In the genomic region with DNA sequence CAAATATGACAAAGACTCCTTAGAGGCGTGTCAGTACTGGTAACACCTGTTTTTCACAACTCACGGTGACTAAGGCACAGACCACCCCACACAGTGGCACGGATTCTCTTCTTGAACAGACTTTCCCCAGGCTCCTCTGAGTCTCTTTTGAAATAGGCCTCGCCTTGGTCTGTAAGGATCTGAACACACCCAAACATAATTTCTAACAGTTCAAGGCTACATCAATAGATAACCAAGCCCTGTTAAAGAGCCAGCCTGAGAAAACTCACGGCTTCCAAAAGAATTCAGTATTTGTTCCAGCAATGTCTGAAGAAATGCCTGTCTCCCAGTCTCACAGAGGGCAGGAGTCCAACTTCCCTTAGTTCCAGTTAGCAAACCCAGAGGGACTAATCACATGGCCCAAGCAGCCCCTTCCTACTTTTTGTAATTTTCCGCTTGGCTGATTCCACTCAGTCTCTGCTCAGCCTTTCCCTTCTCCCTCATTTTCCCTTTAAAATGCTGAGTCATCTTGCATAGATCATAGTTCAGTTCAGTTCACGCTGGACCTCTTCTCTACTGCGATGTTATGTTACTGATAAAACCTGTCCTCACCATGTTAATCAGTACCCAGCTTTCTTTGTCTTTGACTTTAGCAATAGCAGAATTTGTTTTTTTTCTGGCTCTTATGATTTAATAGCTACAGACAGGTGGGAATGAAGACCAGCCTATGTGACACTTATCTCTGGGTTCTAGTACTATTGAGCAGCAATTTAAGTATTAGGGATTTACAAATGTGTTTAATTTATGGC, we compare ENCODE assay signal across 8 cellular contexts. TPM values are rescaled to one million over a fixed set of nuclear protein-coding genes. Genes with fewer than 3 reads are reported as not detected.
DNase-seq lines count a peak whose midpoint lies in the region; ATAC-seq and TF ChIP-seq lines count a peak whose summit lies in the region.

No MANE protein-coding gene starts in this region.

- peak overlapping the region; percentile 52 for H2AFZ ChIP-seq in osteoblast (ENCODE audit: low read length)

- H3K36me3 ChIP-seq in RWPE2 (ENCODE audit: low read depth) (no peaks in the 10 kb centered on the region), osteoblast (ENCODE audit: insufficient read depth, low read length) (no peaks in the 10 kb centered on the region)

- H3K4me2 ChIP-seq in osteoblast (ENCODE audit: insufficient read depth, low read length), result peak overlapping the region; percentile 65

- no peaks in the 10 kb centered on the region for H3K9me3 Mint-ChIP-seq in endothelial cell (ENCODE audit: unreplicated experiment)

- TF ChIP-seq CTCF in RWPE2 (IDR thresholded peaks at IDR 0.05; ENCODE audit: poor library complexity, severe bottlenecking) (no peak), osteoblast (IDR thresholded peaks at IDR 0.05; ENCODE audit: extremely low read depth, low read depth, low read length) (no peak), endothelial cell (IDR thresholded peaks at IDR 0.05; ENCODE audit: unreplicated experiment) (no peak)

- H3K79me2 ChIP-seq in osteoblast (ENCODE audit: insufficient read depth, low read length), result no peaks in the 10 kb centered on the region

- peaks cover 1% of the 10 kb centered on the region for H3K27me3 Mint-ChIP-seq in endothelial cell (ENCODE audit: unreplicated experiment)

- H3K27ac ChIP-seq in RWPE2 (ENCODE audit: poor library complexity, severe bottlenecking) (peak overlapping the region; percentile 2), osteoblast (ENCODE audit: low read depth, low read length) (peak overlapping the region; percentile 87)

- peak; percentile 76 for DNase-seq in GM03348 (ENCODE audit: low spot score)
- no peak for DNase-seq in RWPE2 (ENCODE audit: low spot score)
- peak; percentile 96 for DNase-seq in fibroblast of the conjunctiva (ENCODE audit: low read depth)
- DNase-seq in osteoblast (ENCODE audit: insufficient read length, low spot score, missing footprints), result peak; percentile 86
- no peak for DNase-seq in activated CD4-positive, alpha-beta T cell treated with anti-CD3 and anti-CD28 coated beads, Interleukin-2, amount 50 U/mL, for 4 hours
- no peak for DNase-seq in Kasumi-1 (lab: John Stamatoyannopoulos, UW)
- no peak for DNase-seq in endothelial cell (ENCODE audit: low spot score)

- H3K9me3 ChIP-seq in RWPE2 (ENCODE audit: severe bottlenecking) (no peaks in the 10 kb centered on the region), osteoblast (ENCODE audit: low read depth, low read length) (no peaks in the 10 kb centered on the region)

- peak; percentile 21; the same call in 1 of the 3 replicates for ATAC-seq in RWPE2 (ENCODE audit: low read depth)
- no peak for ATAC-seq in HG03342 (IDR thresholded peaks at IDR 0.05; ENCODE audit: unreplicated experiment)

- no peaks in the 10 kb centered on the region for H3K36me3 Mint-ChIP-seq in endothelial cell (ENCODE audit: low read depth, unreplicated experiment)

- H3K4me1 ChIP-seq in RWPE2 (ENCODE audit: insufficient read depth, poor library complexity, severe bottlenecking) (peaks cover 3% of the 10 kb centered on the region), osteoblast (ENCODE audit: insufficient read depth, low read length) (peaks cover 20% of the 10 kb centered on the region)

- H3K4me3 ChIP-seq in RWPE2 (ENCODE audit: severe bottlenecking), result no peak overlapping the region
- H3K4me3 ChIP-seq in osteoblast (ENCODE audit: insufficient read depth, low read length), result peak overlapping the region; percentile 34

- no peak overlapping the region for H3K27ac Mint-ChIP-seq in endothelial cell (ENCODE audit: unreplicated experiment)

- no peaks in the 10 kb centered on the region for H3K27me3 ChIP-seq in RWPE2 (ENCODE audit: insufficient read depth, poor library complexity, severe bottlenecking)
- H3K27me3 ChIP-seq in osteoblast (ENCODE audit: insufficient read depth, low read length), result no peaks in the 10 kb centered on the region

- H3K4me3 Mint-ChIP-seq in endothelial cell (ENCODE audit: unreplicated experiment), result no peak overlapping the region

- H3K4me1 Mint-ChIP-seq in endothelial cell (ENCODE audit: unreplicated experiment), result no peaks in the 10 kb centered on the region

- no peaks in the 10 kb centered on the region for H4K20me1 ChIP-seq in osteoblast (ENCODE audit: insufficient read depth, low read length)

RNA-seq across cellular contexts. Expression of a gene that starts 22.6 kb away (rescaled TPM):
- total RNA-seq in osteoblast (207 and 238 TPM in 2 replicates), endothelial cell (ENCODE audit: unreplicated experiment) (2.8 TPM)

Comparison
In these comparisons a context has a peak if more than half of its experiments do, and no peak if none do; other contexts are left out.
1. DNase-seq: peak in GM03348 (single experiment), fibroblast of the conjunctiva (single experiment) and osteoblast (single experiment); none in RWPE2 (single experiment), activated CD4-positive, alpha-beta T cell treated with anti-CD3 and anti-CD28 coated beads, Interleukin-2, amount 50 U/mL, for 4 hours (0 of 2), Kasumi-1 (0 of 2) and endothelial cell (single experiment).
2. RNA of a gene that starts 22.6 kb away (total RNA-seq): 207 to 238 TPM in osteoblast; 2.8 TPM in endothelial cell (single experiment); every median in the first group is over 10 times any median in the second.